In genomic region chr2:205139822-205140612, GRCh38 we compare ENCODE assay signal across 10 cellular contexts.
DNase-seq lines count a peak whose midpoint lies in the region; ATAC-seq and TF ChIP-seq lines count a peak whose summit lies in the region.
"Had no signal": no experiment of that assay in that cellular context is flagged by ENCODE, and none has a peak within 500 bp of the region (broad histone marks: within the 10 kb centered on the region; RNA-seq: fewer than 3 reads in every experiment).

No MANE protein-coding gene starts in this region.

- intact Hi-C loops in body of pancreas (cut with DNase I) = no loop called here
- intact Hi-C loops in sigmoid colon (cut with DNase I) = no loop called here
- intact Hi-C loops in ascending aorta (cut with DNase I) = no loop called here

- H3K4me3 ChIP-seq in body of pancreas = no peak overlapping the region
- no peak overlapping the region for H3K4me3 ChIP-seq in sigmoid colon
- no peak overlapping the region for H3K4me3 ChIP-seq in ascending aorta

- peaks cover 27% of the 10 kb centered on the region for H3K4me1 Mint-ChIP-seq in neural crest cell

- ATAC-seq in GM19438 (IDR thresholded peaks at IDR 0.05; ENCODE audit: low read depth, unreplicated experiment) (peak; percentile 95), HG03139 (IDR thresholded peaks at IDR 0.05; ENCODE audit: unreplicated experiment) (peak; percentile 77), body of pancreas (peak; percentile 47), GM21381 (IDR thresholded peaks at IDR 0.05; ENCODE audit: unreplicated experiment) (no peak)

- H3K27me3 Mint-ChIP-seq in neural crest cell (ENCODE audit: low read depth) = no peaks in the 10 kb centered on the region
- H3K27me3 Mint-ChIP-seq: stimulated activated naive CD8-positive, alpha-beta T cell treated with anti-CD3 and anti-CD28 coated beads, Interleukin-15, Interleukin-2, amounts not matched to agents 100 ng/mL and 50 ng/mL, for 24 hours had no signal

- H3K27ac Mint-ChIP-seq in neural crest cell (ENCODE audit: unreplicated experiment) = no peak overlapping the region
- H3K27ac Mint-ChIP-seq: stimulated activated naive CD8-positive, alpha-beta T cell treated with anti-CD3 and anti-CD28 coated beads, Interleukin-15, Interleukin-2, amounts not matched to agents 100 ng/mL and 50 ng/mL, for 24 hours had no signal

- 38 to 44% methylated on average over 9 of the region's 9 CpGs for WGBS in body of pancreas, 2 donors
- 56 to 82% methylated on average over 9 of the region's 9 CpGs for WGBS in sigmoid colon, 2 donors

- no peak for TF ChIP-seq EP300 in sigmoid colon (IDR thresholded peaks at IDR 0.05)

- H3K36me3 Mint-ChIP-seq in neural crest cell (ENCODE audit: low read depth) = peaks cover 12% of the 10 kb centered on the region

- peaks cover 7% of the 10 kb centered on the region for H3K9me3 Mint-ChIP-seq in neural crest cell

- peak overlapping the region; percentile 56 for H3K4me3 Mint-ChIP-seq in neural crest cell
- H3K4me3 Mint-ChIP-seq: stimulated activated naive CD8-positive, alpha-beta T cell treated with anti-CD3 and anti-CD28 coated beads, Interleukin-15, Interleukin-2, amounts not matched to agents 100 ng/mL and 50 ng/mL, for 24 hours had no signal

- no peak for TF ChIP-seq POLR2A in body of pancreas (IDR thresholded peaks at IDR 0.05)
- no peak for TF ChIP-seq POLR2A in sigmoid colon (IDR thresholded peaks at IDR 0.05)

- no peaks in the 10 kb centered on the region for H3K27me3 ChIP-seq in body of pancreas
- no peaks in the 10 kb centered on the region for H3K27me3 ChIP-seq in sigmoid colon
- no peaks in the 10 kb centered on the region for H3K27me3 ChIP-seq in ascending aorta

- DNase-seq in body of pancreas = peak in 3 of 4 donors; percentile 3 to 34 (median 25)
- peak; percentile 23 for DNase-seq in neural crest cell (ENCODE audit: low read depth, low spot score)
- no peak for DNase-seq in NOMO-1 treated with DMSO at 0.1 percent for 48 hours (lab: John Stamatoyannopoulos, UW; ENCODE audit: unreplicated experiment)
- DNase-seq in sigmoid colon = no peak
- no peak for DNase-seq in ascending aorta (ENCODE audit: low spot score in 2 of 2)
- DNase-seq: NCI-H774 had no signal

- H3K36me3 ChIP-seq in body of pancreas (replicated peaks in 1 of 2; ENCODE audit: insufficient read depth in 1 of 2, low read depth in 2 of 2) (no peaks in the 10 kb centered on the region), sigmoid colon (no peaks in the 10 kb centered on the region), ascending aorta (no peaks in the 10 kb centered on the region)

- H3K4me1 ChIP-seq in body of pancreas (peaks cover 4% of the 10 kb centered on the region), sigmoid colon (no peaks in the 10 kb centered on the region), ascending aorta (peaks cover 0 to 5% of the 10 kb centered on the region in 2 donors)

- TF ChIP-seq CTCF in body of pancreas (IDR thresholded peaks at IDR 0.05) = no peak
- no peak for TF ChIP-seq CTCF in neural crest cell (conservative IDR thresholded peaks at IDR 0.05)
- no peak for TF ChIP-seq CTCF in sigmoid colon (IDR thresholded peaks at IDR 0.05)
- TF ChIP-seq CTCF in ascending aorta (IDR thresholded peaks at IDR 0.05) = no peak

- H3K27ac ChIP-seq in body of pancreas (peak overlapping the region in 2 of 4 donors; percentile 17 to 22), sigmoid colon (no peak overlapping the region), ascending aorta (no peak overlapping the region)

- no peaks in the 10 kb centered on the region for H3K9me3 ChIP-seq in body of pancreas
- no peaks in the 10 kb centered on the region for H3K9me3 ChIP-seq in sigmoid colon
- H3K9me3 ChIP-seq in ascending aorta = no peaks in the 10 kb centered on the region

Comparison
In these comparisons a context has a peak if more than half of its experiments do, and no peak if none do; other contexts are left out.
1. DNase-seq: peak in body of pancreas (3 of 4) and neural crest cell (single experiment); none in NOMO-1 treated with DMSO at 0.1 percent for 48 hours (single experiment), sigmoid colon (single experiment) and ascending aorta (0 of 2).